ENCODE assay signal across 9 cellular contexts in genomic region chr6:56766806-56767178, GRCh38.
A peak's percentile ranks its signal among the peaks of the same experiment; 100 is the strongest.
DNase-seq lines count a peak whose midpoint lies in the region; ATAC-seq and TF ChIP-seq lines count a peak whose summit lies in the region.
"Had no signal": no experiment of that assay in that cellular context is flagged by ENCODE, and none has a peak within 500 bp of the region (broad histone marks: within the 10 kb centered on the region; RNA-seq: fewer than 3 reads in every experiment).

No MANE protein-coding gene starts in this region.

- H3K9me3 ChIP-seq in WERI-Rb-1 (ENCODE audit: severe bottlenecking): no peaks in the 10 kb centered on the region

- CTCF ChIA-PET in BJ (lab: Yijun Ruan, JAX): interaction anchor here (0.9 to 2.2 kb wide), 5 partner anchors 9 to 147 kb away, joined by 3 to 5 read pairs (median 4); no protein-coding TSS in a partner anchor

- H3K4me3 Mint-ChIP-seq in chondrocyte (ENCODE audit: unreplicated experiment): no peak overlapping the region

- peak; percentile 62 for DNase-seq in BJ (ENCODE audit: low read depth)
- DNase-seq in chondrocyte (ENCODE audit: low spot score): no peak
- no peak for DNase-seq in WERI-Rb-1
- DNase-seq in occipital lobe (lab: John Stamatoyannopoulos, UW): no peak
- DNase-seq in NOMO-1 (lab: John Stamatoyannopoulos, UW; ENCODE audit: unreplicated experiment in 2 of 2): no peak
- DNase-seq in T-helper 1 cell: no peak
- DNase-seq: stimulated activated CD4-positive, alpha-beta T cell treated with anti-CD3 and anti-CD28 coated beads, Interleukin-4, amount 100 ng/mL, for 4 hours had no signal

- TF ChIP-seq CTCF in BJ (IDR thresholded peaks at IDR 0.05; ENCODE audit: insufficient read depth, low read depth, low read length) (no peak), chondrocyte (IDR thresholded peaks at IDR 0.05) (no peak), WERI-Rb-1 (IDR thresholded peaks at IDR 0.05; ENCODE audit: low read depth, low read length) (no peak)

- ATAC-seq in GM19463 (IDR thresholded peaks at IDR 0.05; ENCODE audit: unreplicated experiment) (peak; percentile 75), HG03135 (IDR thresholded peaks at IDR 0.05; ENCODE audit: unreplicated experiment) (peak; percentile 86)

- H3K36me3 Mint-ChIP-seq in chondrocyte (ENCODE audit: low read depth): no peaks in the 10 kb centered on the region

- H3K9me3 Mint-ChIP-seq in chondrocyte (ENCODE audit: low read depth): no peaks in the 10 kb centered on the region

- POLR2A ChIA-PET in BJ (lab: Charles Lee): interaction anchor here (0.6 kb wide), 1 partner anchor 333 kb away, joined by 3 read pairs; no protein-coding TSS in a partner anchor

- H3K36me3 ChIP-seq in BJ (ENCODE audit: control insufficient read depth, insufficient read depth, low read length) (no peaks in the 10 kb centered on the region), WERI-Rb-1 (no peaks in the 10 kb centered on the region)

- H3K27ac ChIP-seq in WERI-Rb-1: no peak overlapping the region

- peak overlapping the region; percentile 82 for H3K27ac Mint-ChIP-seq in chondrocyte (ENCODE audit: unreplicated experiment)

- H3K27me3 ChIP-seq in BJ (ENCODE audit: control insufficient read depth, insufficient read depth, low read length) (no peaks in the 10 kb centered on the region), WERI-Rb-1 (ENCODE audit: insufficient read depth, low read depth, severe bottlenecking) (no peaks in the 10 kb centered on the region)

- H3K4me3 ChIP-seq in BJ (ENCODE audit: low read depth, low read length) (no peak overlapping the region), WERI-Rb-1 (ENCODE audit: low read depth, low read length) (no peak overlapping the region)

- H3K27me3 Mint-ChIP-seq in chondrocyte (ENCODE audit: low read depth): no peaks in the 10 kb centered on the region

- H3K4me1 Mint-ChIP-seq in chondrocyte (ENCODE audit: low read depth): peaks cover 74% of the 10 kb centered on the region
